ENCODE assay signal across 30 cellular contexts in genomic region chr10:78857193-78857592, GRCh38.
"Had no signal": no experiment of that assay in that cellular context is flagged by ENCODE, and none has a peak within 500 bp of the region (broad histone marks: within the 10 kb centered on the region; RNA-seq: fewer than 3 reads in every experiment).

No MANE protein-coding gene starts in this region.

- H3K9me3 ChIP-seq: MG63, SJCRH30 had no signal

- H3K36me3 ChIP-seq: MG63, SJCRH30 had no signal

- H3K27ac ChIP-seq: PC-9, RWPE1, SJCRH30, SK-N-MC had no signal

- H3K4me3 ChIP-seq: MG63, PC-9, SJCRH30, SK-N-MC had no signal

- DNase-seq: Kasumi-1, KG1, NCI-H1048, NCI-H1092 treated with DMSO at 0.1 percent for 48 hours, NCI-H1105 treated with DMSO at 0.1 percent for 48 hours, NCI-H1417, NCI-H1436, NCI-H146, NCI-H1694, NCI-H187, NCI-H1930, NCI-H2029 treated with DMSO at 0.1 percent for 48 hours, NCI-H2081 treated with DMSO at 0.1 percent for 48 hours, NCI-H2107, NCI-H2171, NCI-H226, NCI-H510A, NCI-H526, NCI-H69, NCI-H748 treated with DMSO at 0.1 percent for 48 hours, NCI-H82, SHP77, SIG-M5, SJCRH30 had no signal

- H2AFZ ChIP-seq: PC-9 had no signal

- H3K4me2 ChIP-seq: PC-9 had no signal

- ATAC-seq: Panc1, SK-N-SH treated with all-trans-retinoic acid at 6 μM for 48 hours had no signal

- H3K4me1 ChIP-seq: SJCRH30 had no signal

- H3K27me3 ChIP-seq: MG63, SJCRH30 had no signal
